Comparison of ENCODE assay signal across 1 cellular context in genomic region chr1:28196330-28196729, GRCh38.
TF ChIP-seq lines count a peak whose summit lies in the region.

No MANE protein-coding gene starts in this region.

TF ChIP-seq in GM12878, 131 proteins besides CTCF, POLR2A, EP300 and RAD21:
- TF ChIP-seq MTA3 (IDR thresholded peaks at IDR 0.05; ENCODE audit: borderline replicate concordance, low read length) (0 out of 2 replicates have a peak, but pooled peaks have one; percentile 9), USF1 (IDR thresholded peaks at IDR 0.05; ENCODE audit: borderline replicate concordance, extremely low read length, insufficient read depth, low read depth, low read length) (no peak)
